In genomic region chr21:6466707-6467106, GRCh38 we compare ENCODE assay signal across 7 cellular contexts.
A peak's percentile ranks its signal among the peaks of the same experiment; 100 is the strongest.
DNase-seq lines count a peak whose midpoint lies in the region; ATAC-seq and TF ChIP-seq lines count a peak whose summit lies in the region.
"Not testable (repeated sequence)": the region's sequence is repeated elsewhere in the genome, so short reads cannot be mapped to it uniquely, and the experiment has no call there.

No MANE protein-coding gene starts in this region.

- H3K4me2 ChIP-seq in IMR-90 (ENCODE audit: low read depth, low read length): not testable (repeated sequence)

- TF ChIP-seq RAD21 in IMR-90 (IDR thresholded peaks at IDR 0.05; ENCODE audit: low read length): not testable (repeated sequence)

- TF ChIP-seq POLR2A in IMR-90 (IDR thresholded peaks at IDR 0.05; ENCODE audit: low read depth, low read length): not testable (repeated sequence)

- H2AK9ac ChIP-seq in IMR-90 (replicated peaks; ENCODE audit: low read depth, low read length, poor library complexity): not testable (repeated sequence)

- H3K23ac ChIP-seq in IMR-90 (ENCODE audit: low read depth, low read length): not testable (repeated sequence)

- ATAC-seq in IMR-90 (ENCODE audit: low read depth) (peak; percentile 27), Right ventricle myocardium inferior (peak; percentile 17), left colon (peak; percentile 19), lower lobe of right lung (peak; percentile 35 to 74)
- ATAC-seq in activated CD4-positive, alpha-beta T cell treated with anti-CD3 and anti-CD28 coated beads for 36 hours: peak; percentile 27
- peak; percentile 41 to 43 for ATAC-seq in activated naive CD4-positive, alpha-beta T cell treated with anti-CD3 and anti-CD28 coated beads, Interleukin-2, amount 50 U/mL, for 72 hours
- ATAC-seq in stimulated activated naive CD8-positive, alpha-beta T cell treated with anti-CD3 and anti-CD28 coated beads, Interleukin-15, Interleukin-2, amounts not matched to agents 100 U/mL and 50 U/mL, for 24 hours: peak; percentile 43

- not testable (repeated sequence) for H3K4me1 Mint-ChIP-seq in activated CD4-positive, alpha-beta T cell treated with anti-CD3 and anti-CD28 coated beads for 36 hours

- not testable (repeated sequence) for H2AK5ac ChIP-seq in IMR-90 (ENCODE audit: low read depth, low read length)

- not testable (repeated sequence) for H3K27me3 Mint-ChIP-seq in activated CD4-positive, alpha-beta T cell treated with anti-CD3 and anti-CD28 coated beads for 36 hours

- H3K4me1 ChIP-seq in IMR-90 (ENCODE audit: control insufficient read depth, insufficient read depth, low read length); lower lobe of right lung: not testable (repeated sequence)

- not testable (repeated sequence) for H3K9me3 Mint-ChIP-seq in activated CD4-positive, alpha-beta T cell treated with anti-CD3 and anti-CD28 coated beads for 36 hours (ENCODE audit: low read depth); activated naive CD4-positive, alpha-beta T cell treated with anti-CD3 and anti-CD28 coated beads, Interleukin-2, amount 50 U/mL, for 72 hours

- not testable (repeated sequence) for H2BK5ac ChIP-seq in IMR-90 (ENCODE audit: low read depth, low read length, poor library complexity, severe bottlenecking)

- H3K27me3 ChIP-seq in IMR-90 (ENCODE audit: control insufficient read depth, insufficient read depth, low read length); lower lobe of right lung (ENCODE audit: low read depth): not testable (repeated sequence)

- not testable (repeated sequence) for H2BK120ac ChIP-seq in IMR-90 (ENCODE audit: low read depth, low read length)

- not testable (repeated sequence) for H3K9me3 ChIP-seq in IMR-90 (ENCODE audit: control insufficient read depth, insufficient read depth, low read length); lower lobe of right lung

- POLR2A ChIA-PET in IMR-90 (lab: Charles Lee; ENCODE audit: unreplicated experiment); activated CD4-positive, alpha-beta T cell treated with anti-CD3 and anti-CD28 coated beads for 36 hours (lab: Charles Lee): not testable (repeated sequence)

- H3K27ac ChIP-seq in IMR-90 (ENCODE audit: insufficient read depth, low read length); lower lobe of right lung: not testable (repeated sequence)

- dilution Hi-C loops in IMR-90 (cut with HindIII; ENCODE audit: low sequenced_read_pairs, unreplicated experiment): not testable (repeated sequence)

- H4K5ac ChIP-seq in IMR-90 (ENCODE audit: low read depth, low read length): not testable (repeated sequence)

- not testable (repeated sequence) for H4K8ac ChIP-seq in IMR-90 (ENCODE audit: low read depth in 2 of 2, low read length in 2 of 2)

- CTCF ChIA-PET in IMR-90 (lab: Yijun Ruan, JAX); activated CD4-positive, alpha-beta T cell treated with anti-CD3 and anti-CD28 coated beads for 36 hours (lab: Charles Lee): not testable (repeated sequence)

- WGBS in IMR-90 (ENCODE audit: extremely low coverage in 2 of 2, insufficient read length in 1 of 2), 2 experiments: no CpG with 5 or more reads among the region's 33 CpGs

- H3K79me1 ChIP-seq in IMR-90 (ENCODE audit: low read depth in 1 of 2, low read length in 2 of 2): not testable (repeated sequence)

- in situ Hi-C loops in IMR-90 (cut with MboI; ENCODE audit: low sequenced_read_pairs): not testable (repeated sequence)

- not testable (repeated sequence) for H4K91ac ChIP-seq in IMR-90 (ENCODE audit: insufficient read depth, low read depth, low read length)

- H4K20me1 ChIP-seq in IMR-90 (ENCODE audit: insufficient read depth, low read length): not testable (repeated sequence)

- H3K9ac ChIP-seq in IMR-90 (ENCODE audit: low read depth, low read length): not testable (repeated sequence)

- H3K4me3 ChIP-seq in IMR-90 (ENCODE audit: insufficient read depth, low read depth, low read length); lower lobe of right lung: not testable (repeated sequence)

- TF ChIP-seq CTCF in IMR-90 (conservative IDR thresholded peaks at IDR 0.05; ENCODE audit: low read depth, low read length); lower lobe of right lung (IDR thresholded peaks at IDR 0.05): not testable (repeated sequence)

- BruUV-seq in IMR-90 (replicated peaks; lab: Mats Ljungman, UMichigan): not testable (repeated sequence)

- not testable (repeated sequence) for H3K36me3 ChIP-seq in IMR-90 (ENCODE audit: control insufficient read depth, insufficient read depth, low read length); lower lobe of right lung

- not testable (repeated sequence) for DNase-seq in IMR-90; activated CD4-positive, alpha-beta T cell treated with anti-CD3 and anti-CD28 coated beads for 36 hours; activated naive CD4-positive, alpha-beta T cell treated with anti-CD3 and anti-CD28 coated beads, Interleukin-2, amount 50 U/mL, for 72 hours (ENCODE audit: low spot score in 2 of 2); Right ventricle myocardium inferior (ENCODE audit: missing footprints); left colon; lower lobe of right lung; stimulated activated naive CD8-positive, alpha-beta T cell treated with anti-CD3 and anti-CD28 coated beads, Interleukin-15, Interleukin-2, amounts not matched to agents 100 U/mL and 50 U/mL, for 24 hours

- not testable (repeated sequence) for H2BK15ac ChIP-seq in IMR-90 (ENCODE audit: low read depth, low read length)

- not testable (repeated sequence) for H2BK20ac ChIP-seq in IMR-90 (ENCODE audit: low read depth, low read length)

- H3K36me3 Mint-ChIP-seq in activated CD4-positive, alpha-beta T cell treated with anti-CD3 and anti-CD28 coated beads for 36 hours (ENCODE audit: low read depth); activated naive CD4-positive, alpha-beta T cell treated with anti-CD3 and anti-CD28 coated beads, Interleukin-2, amount 50 U/mL, for 72 hours: not testable (repeated sequence)

- H3K56ac ChIP-seq in IMR-90 (ENCODE audit: extremely low read depth, insufficient read depth, low read length): not testable (repeated sequence)

- not testable (repeated sequence) for H2AFZ ChIP-seq in IMR-90 (replicated peaks; ENCODE audit: low read length, poor library complexity)

- H3K18ac ChIP-seq in IMR-90 (ENCODE audit: low read depth, low read length): not testable (repeated sequence)

- H3K4me3 Mint-ChIP-seq in activated CD4-positive, alpha-beta T cell treated with anti-CD3 and anti-CD28 coated beads for 36 hours: not testable (repeated sequence)

- not testable (repeated sequence) for H3K4ac ChIP-seq in IMR-90 (ENCODE audit: low read depth, low read length)

- H3K14ac ChIP-seq in IMR-90 (replicated peaks; ENCODE audit: low read depth, low read length): not testable (repeated sequence)

- intact Hi-C loops in IMR-90 (cut with micrococcal nuclease); activated CD4-positive, alpha-beta T cell treated with anti-CD3 and anti-CD28 coated beads for 36 hours (cut with DNase I, micrococcal nuclease); Right ventricle myocardium inferior (cut with DNase I); left colon (cut with DNase I, micrococcal nuclease); lower lobe of right lung (cut with DNase I): not testable (repeated sequence)

- H3K27ac Mint-ChIP-seq in activated CD4-positive, alpha-beta T cell treated with anti-CD3 and anti-CD28 coated beads for 36 hours; activated naive CD4-positive, alpha-beta T cell treated with anti-CD3 and anti-CD28 coated beads, Interleukin-2, amount 50 U/mL, for 72 hours: not testable (repeated sequence)

- not testable (repeated sequence) for H3K9me1 ChIP-seq in IMR-90 (ENCODE audit: insufficient read depth, low read length)
